In the genomic region with DNA sequence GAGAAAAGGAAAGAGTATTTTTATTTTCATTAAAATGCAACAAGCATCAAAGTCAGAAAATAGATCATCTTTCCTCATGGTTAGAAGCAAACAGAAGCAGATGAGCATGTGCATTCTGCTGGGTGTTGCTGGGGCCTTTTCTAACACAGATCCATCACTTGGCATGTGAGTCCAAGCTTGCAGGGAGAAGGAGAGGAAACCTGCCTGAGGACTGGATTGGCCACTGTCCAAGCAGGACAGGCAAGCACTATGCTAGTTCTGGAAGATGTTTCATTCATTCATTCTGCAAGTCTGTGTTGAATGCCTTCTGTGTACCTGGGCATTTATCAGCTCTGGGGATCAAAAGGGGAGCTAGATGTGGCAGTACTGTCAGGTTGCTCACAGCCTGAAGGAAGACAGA, we compare ENCODE assay signal across 32 cellular contexts.
"Had no signal": no experiment of that assay in that cellular context is flagged by ENCODE, and none has a peak within 500 bp of the region (broad histone marks: within the 10 kb centered on the region; RNA-seq: fewer than 3 reads in every experiment).

No MANE protein-coding gene starts in this region.

- DNase-seq: activated B cell treated with CpG ODN at 0.5 μM for 24 hours; activated CD4-positive, alpha-beta T cell treated with anti-CD3 and anti-CD28 coated beads for 48 hours; activated CD4-positive, alpha-beta T cell treated with anti-CD3 and anti-CD28 coated beads, Interleukin-2, amount 50 U/mL, for 1 hour; activated CD4-positive, alpha-beta T cell treated with anti-CD3 and anti-CD28 coated beads, Interleukin-2, amount 50 U/mL, for 48 hours; activated CD8-positive, alpha-beta memory T cell treated with anti-CD3 and anti-CD28 coated beads for 24 hours; activated CD8-positive, alpha-beta T cell treated with anti-CD3 and anti-CD28 coated beads for 36 hours; activated effector memory CD4-positive, alpha-beta T cell treated with Interleukin-2 at 50 U/mL for 16 hours; activated gamma-delta T cell treated with Interleukin-2 at 50 U/mL for 16 hours; activated naive CD4-positive, alpha-beta T cell treated with anti-CD3 and anti-CD28 coated beads, Interleukin-2, amount 50 U/mL, for 16 hours; activated naive CD4-positive, alpha-beta T cell treated with Interleukin-2 at 50 U/mL for 16 hours; activated naive CD8-positive, alpha-beta T cell treated with anti-CD3 and anti-CD28 coated beads, Interleukin-2, amount 50 U/mL, for 24 hours; activated T-cell treated with anti-CD3 and anti-CD28 coated beads, Interleukin-2, amount 50 U/mL, for 4 hours; adrenal gland; aorta; body of pancreas; central memory CD4-positive, alpha-beta T cell; cerebellar nuclear complex; colonic mucosa; effector CD8-positive, alpha-beta T cell; endodermal cell; foreskin fibroblast; T-helper 1 cell; T-helper 17 cell; T1000; WERI-Rb-1 had no signal

- H3K27me3 Mint-ChIP-seq: activated B cell treated with CpG ODN at 0.5 μM for 24 hours; activated naive CD8-positive, alpha-beta T cell; activated naive CD8-positive, alpha-beta T cell treated with anti-CD3 and anti-CD28 coated beads, Interleukin-2, amount 50 U/mL, for 24 hours; T-helper 17 cell had no signal

- ATAC-seq: activated CD4-positive, CD25-positive, alpha-beta regulatory T cell treated with anti-CD3 and anti-CD28 coated beads, Interleukin-2, amount 50 U/mL, for 24 hours; activated CD8-positive, alpha-beta T cell treated with anti-CD3 and anti-CD28 coated beads for 36 hours; activated naive CD8-positive, alpha-beta T cell treated with anti-CD3 and anti-CD28 coated beads, Interleukin-2, amount 50 U/mL, for 24 hours; activated T-cell treated with anti-CD3 and anti-CD28 coated beads, Interleukin-2, amount 50 U/mL, for 4 hours; activated T-helper 17 cell treated with anti-CD3 and anti-CD28 coated beads, Interleukin-2, amount 50 U/mL, for 72 hours; body of pancreas; esophagus mucosa; T-helper 17 cell had no signal

- H3K4me1 Mint-ChIP-seq: activated B cell treated with CpG ODN at 0.5 μM for 24 hours; activated naive CD8-positive, alpha-beta T cell treated with anti-CD3 and anti-CD28 coated beads, Interleukin-2, amount 50 U/mL, for 24 hours; activated T-helper 17 cell treated with anti-CD3 and anti-CD28 coated beads, Interleukin-2, amount 50 U/mL, for 72 hours; T-helper 17 cell had no signal

- H3K36me3 ChIP-seq: adrenal gland, breast epithelium, cardiac muscle cell, colonic mucosa, WERI-Rb-1 had no signal

- H3K9me3 Mint-ChIP-seq: activated CD8-positive, alpha-beta T cell treated with anti-CD3 and anti-CD28 coated beads for 36 hours; activated naive CD8-positive, alpha-beta T cell treated with anti-CD3 and anti-CD28 coated beads, Interleukin-2, amount 50 U/mL, for 24 hours; activated T-cell treated with anti-CD3 and anti-CD28 coated beads, Interleukin-2, amount 50 U/mL, for 4 hours; activated T-helper 17 cell treated with anti-CD3 and anti-CD28 coated beads, Interleukin-2, amount 50 U/mL, for 72 hours; T-helper 2 cell treated with Interferon-gamma antibody and Interleukin-4, amounts not matched to agents 5 μg/mL and 100 μg/mL, for 36 hours had no signal

- H3K9me3 ChIP-seq: adrenal gland, body of pancreas, breast epithelium, colonic mucosa had no signal

- H3K27ac Mint-ChIP-seq: activated B cell treated with CpG ODN at 0.5 μM for 24 hours; activated CD8-positive, alpha-beta T cell treated with anti-CD3 and anti-CD28 coated beads for 36 hours; activated naive CD8-positive, alpha-beta T cell; activated naive CD8-positive, alpha-beta T cell treated with anti-CD3 and anti-CD28 coated beads, Interleukin-2, amount 50 U/mL, for 24 hours; activated T-helper 17 cell treated with anti-CD3 and anti-CD28 coated beads, Interleukin-2, amount 50 U/mL, for 72 hours; endodermal cell; T-helper 17 cell; T-helper 2 cell treated with Interferon-gamma antibody and Interleukin-4, amounts not matched to agents 5 μg/mL and 100 μg/mL, for 36 hours had no signal

- H3K36me3 Mint-ChIP-seq: activated naive CD8-positive, alpha-beta T cell had no signal

- H3K4me1 ChIP-seq: adrenal gland, body of pancreas, breast epithelium, colonic mucosa had no signal

- H3K27ac ChIP-seq: adrenal gland, body of pancreas, breast epithelium, cardiac muscle cell, colonic mucosa, WERI-Rb-1 had no signal

- H3K4me3 Mint-ChIP-seq: activated B cell treated with CpG ODN at 0.5 μM for 24 hours; activated CD8-positive, alpha-beta T cell treated with anti-CD3 and anti-CD28 coated beads for 36 hours; activated naive CD8-positive, alpha-beta T cell; activated naive CD8-positive, alpha-beta T cell treated with anti-CD3 and anti-CD28 coated beads, Interleukin-2, amount 50 U/mL, for 24 hours; activated T-cell treated with anti-CD3 and anti-CD28 coated beads, Interleukin-2, amount 50 U/mL, for 4 hours; activated T-helper 17 cell treated with anti-CD3 and anti-CD28 coated beads, Interleukin-2, amount 50 U/mL, for 72 hours; endodermal cell; T-helper 17 cell; T-helper 2 cell treated with Interferon-gamma antibody and Interleukin-4, amounts not matched to agents 5 μg/mL and 100 μg/mL, for 36 hours had no signal

- H3K27me3 ChIP-seq: adrenal gland, body of pancreas, breast epithelium, cardiac muscle cell, colonic mucosa had no signal

- H3K4me3 ChIP-seq: adrenal gland, body of pancreas, breast epithelium, cardiac muscle cell, colonic mucosa had no signal
